30 cellular contexts compared by ENCODE assay signal in the genomic region with DNA sequence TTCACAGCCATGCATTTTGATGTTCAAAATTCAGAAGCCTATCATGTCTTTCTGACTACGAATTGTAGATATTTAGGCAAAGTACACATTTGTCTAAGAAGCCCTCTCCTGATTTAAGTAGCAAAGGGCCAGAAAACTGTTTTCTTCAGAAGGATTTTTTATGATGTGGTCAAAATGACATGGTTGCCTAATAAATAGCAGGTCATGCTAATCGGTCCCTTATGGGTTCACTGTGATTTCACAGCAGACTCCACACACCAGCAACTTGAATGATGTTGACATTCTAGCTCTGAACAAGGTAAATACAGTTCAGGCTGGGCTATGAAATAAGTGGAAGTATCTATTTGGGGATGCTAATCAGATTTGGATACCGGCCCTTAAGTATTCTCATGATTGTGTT.
"Had no signal": no experiment of that assay in that cellular context is flagged by ENCODE, and none has a peak within 500 bp of the region (broad histone marks: within the 10 kb centered on the region; RNA-seq: fewer than 3 reads in every experiment).

No MANE protein-coding gene starts in this region.

- ATAC-seq: activated CD4-positive, CD25-positive, alpha-beta regulatory T cell treated with anti-CD3 and anti-CD28 coated beads, Interleukin-2, amount 50 U/mL, for 24 hours; gastrocnemius medialis; left lung; natural killer cell; psoas muscle; right cardiac atrium; stimulated activated naive CD8-positive, alpha-beta T cell treated with anti-CD3 and anti-CD28 coated beads, Interleukin-15, Interleukin-2, amounts not matched to agents 100 U/mL and 50 U/mL, for 24 hours had no signal

- DNase-seq: activated CD4-positive, alpha-beta memory T cell treated with anti-CD3 and anti-CD28 coated beads for 36 hours; activated CD4-positive, alpha-beta T cell treated with anti-CD3 and anti-CD28 coated beads, Interleukin-2, amount 10 ng/mL, durations not matched to agents 24 days and 14 days; activated CD8-positive, alpha-beta memory T cell treated with anti-CD3 and anti-CD28 coated beads, Interleukin-2, amount 50 U/mL, for 4 hours; activated gamma-delta T cell; activated naive CD4-positive, alpha-beta T cell treated with anti-CD3 and anti-CD28 coated beads, Interleukin-2, amount 10 ng/mL, durations not matched to agents 7 days and 5 days; activated naive CD8-positive, alpha-beta T cell treated with anti-CD3 and anti-CD28 coated beads, Interleukin-2, amount 10 ng/mL, durations not matched to agents 7 days and 5 days; activated T-cell treated with anti-CD3 and anti-CD28 coated beads, Interleukin-2, amount 50 U/mL, for 1 hour; dorsolateral prefrontal cortex; effector memory CD4-positive, alpha-beta T cell; erythroblast; gastrocnemius medialis; glutamatergic neuron; left lung; mesendoderm; natural killer cell; occipital lobe; psoas muscle; right cardiac atrium; stimulated activated CD4-positive, alpha-beta T cell treated with anti-CD3 and anti-CD28 coated beads, Interleukin-2, amount 100 ng/mL, for 48 hours; stimulated activated naive CD8-positive, alpha-beta T cell treated with anti-CD3 and anti-CD28 coated beads, Interleukin-15, Interleukin-2, amounts not matched to agents 100 U/mL and 50 U/mL, for 24 hours; T-helper 9 cell; testis; transverse colon; WERI-Rb-1 had no signal

- H3K4me3 ChIP-seq: ascending aorta, cardiac muscle cell, coronary artery, dorsolateral prefrontal cortex, gastrocnemius medialis, left lung, lung, neural progenitor cell, psoas muscle, testis, transverse colon had no signal
